ENCODE assay signal across 23 cellular contexts in the genomic region with DNA sequence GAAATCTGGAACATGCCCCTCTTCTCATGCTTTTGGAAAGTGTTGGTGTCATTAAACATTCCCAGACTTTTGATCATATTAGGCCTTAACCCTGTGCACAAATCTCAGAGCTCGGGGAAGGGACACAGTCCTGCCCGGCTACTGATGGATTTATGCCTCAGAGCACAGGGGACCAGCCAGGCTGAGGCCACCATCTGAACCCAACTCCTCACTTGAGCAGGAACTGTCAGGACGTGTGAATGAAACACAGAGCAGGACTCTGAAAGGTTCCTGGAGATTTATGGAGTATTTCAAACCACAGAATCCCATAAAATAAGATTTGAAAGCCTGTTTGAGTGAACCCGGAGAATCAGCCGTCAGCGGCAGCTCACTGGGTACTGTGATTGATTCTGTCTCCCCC.
"Had no signal": no experiment of that assay in that cellular context is flagged by ENCODE, and none has a peak within 500 bp of the region (broad histone marks: within the 10 kb centered on the region; RNA-seq: fewer than 3 reads in every experiment).

No MANE protein-coding gene starts in this region.

- H3K4me2 ChIP-seq: SK-N-SH had no signal

- FAIRE-seq: HTR-8/SVneo, RCC 7860 had no signal

- H3K36me3 ChIP-seq: MG63, SJSA1 had no signal

- H3K27me3 ChIP-seq: MG63, SJSA1 had no signal

- DNase-seq: NCI-H1092, NCI-H1105 treated with DMSO at 0.1 percent for 48 hours, NCI-H1417 treated with DMSO at 0.1 percent for 48 hours, NCI-H146, NCI-H1694 treated with DMSO at 0.1 percent for 48 hours, NCI-H1930, NCI-H2081, NCI-H2107, NCI-H226, NCI-H446, NCI-H510A, NCI-H524 treated with DMSO at 0.1 percent for 48 hours, NCI-H69, NCI-H774, Right ventricle myocardium superior, SIG-M5, SW 1271 had no signal

- H3K9me3 ChIP-seq: MG63, SJSA1, SK-N-SH had no signal

- H3K27ac ChIP-seq: HL-60, SJSA1 had no signal

- H3K9ac ChIP-seq: SK-N-SH had no signal

- H3K4me1 ChIP-seq: SJSA1 had no signal

- H3K4me3 ChIP-seq: MG63, SJSA1 had no signal
